Comparison of ENCODE assay signal across 30 cellular contexts in the genomic region with DNA sequence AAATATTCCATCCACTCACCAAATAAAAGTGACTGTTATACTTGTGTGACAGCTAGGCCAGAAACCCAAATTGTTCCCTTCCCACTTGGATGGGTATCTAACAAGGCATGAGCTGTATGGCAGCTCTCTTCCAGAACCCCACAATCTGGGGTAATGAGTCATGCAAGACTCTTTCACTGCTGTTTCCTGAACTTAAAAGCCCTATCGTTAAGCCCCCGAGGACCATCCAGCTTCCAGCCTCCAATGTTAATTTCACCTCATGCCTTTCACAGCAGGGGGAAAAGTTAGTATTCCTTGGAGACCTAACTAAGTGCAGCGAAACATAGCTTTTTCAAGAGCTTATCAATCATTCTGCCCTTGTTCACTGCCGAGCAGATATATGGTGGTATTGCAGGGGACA.
"Had no signal": no experiment of that assay in that cellular context is flagged by ENCODE, and none has a peak within 500 bp of the region (broad histone marks: within the 10 kb centered on the region; RNA-seq: fewer than 3 reads in every experiment).

No MANE protein-coding gene starts in this region.

- H3K27me3 ChIP-seq: esophagus squamous epithelium, heart right ventricle, left lung, pancreas, right atrium auricular region, stomach, thyroid gland, vagina had no signal

- H3K36me3 ChIP-seq: esophagus squamous epithelium, heart right ventricle, left lung, pancreas, right atrium auricular region, stomach, thyroid gland, vagina had no signal

- H3K4me3 ChIP-seq: coronary artery, esophagus squamous epithelium, heart right ventricle, left lung, pancreas, right atrium auricular region, smooth muscle cell, stomach, thyroid gland, vagina had no signal

- FAIRE-seq: endometrium, islet of Langerhans, pancreas had no signal

- H3K4me2 ChIP-seq: smooth muscle cell had no signal

- H3K9me3 ChIP-seq: esophagus squamous epithelium, heart right ventricle, left lung, pancreas, right atrium auricular region, stomach, thyroid gland, vagina had no signal

- H3K4me1 ChIP-seq: esophagus squamous epithelium, heart right ventricle, left lung, pancreas, right atrium auricular region, stomach, thyroid gland, vagina had no signal

- H3K27ac ChIP-seq: coronary artery, esophagus squamous epithelium, heart right ventricle, left lung, pancreas, right atrium auricular region, stomach, thyroid gland, vagina had no signal

- ATAC-seq: effector memory CD8-positive, alpha-beta T cell; heart right ventricle; left cardiac atrium; left lung; naive thymus-derived CD4-positive, alpha-beta T cell; pancreas; sciatic nerve; stimulated activated effector memory CD8-positive, alpha-beta T cell treated with anti-CD3 and anti-CD28 coated beads, Interleukin-12 subunit alpha, Interleukin-12 subunit beta, amount 100 ng/mL, for 72 hours had no signal

- DNase-seq: dermis blood vessel endothelial cell; effector memory CD8-positive, alpha-beta T cell; erythroblast; esophagus squamous epithelium; foreskin melanocyte; glutamatergic neuron; heart right ventricle; hippocampal formation; left cardiac atrium; left lung; mesenchymal stem cell; midbrain; naive thymus-derived CD4-positive, alpha-beta T cell; occipital lobe; pancreas; stimulated activated CD4-positive, alpha-beta T cell treated with anti-CD3 and anti-CD28 coated beads, Interleukin-12 subunit alpha, Interleukin-12 subunit beta, amount 100 ng/mL, for 4 hours; stimulated activated CD4-positive, alpha-beta T cell treated with anti-CD3 and anti-CD28 coated beads, Interleukin-1b, Interleukin-23, amount 100 ng/mL, for 48 hours; stimulated activated CD4-positive, alpha-beta T cell treated with anti-CD3 and anti-CD28 coated beads, Interleukin-4, amount 100 ng/mL, for 1 hour; stimulated activated naive CD4-positive, alpha-beta T cell treated with Interleukin-2 at 50 U/mL for 16 hours; stomach; thyroid gland; trophoblast cell had no signal
